Comparison of ENCODE assay signal across 11 cellular contexts in the genomic region with DNA sequence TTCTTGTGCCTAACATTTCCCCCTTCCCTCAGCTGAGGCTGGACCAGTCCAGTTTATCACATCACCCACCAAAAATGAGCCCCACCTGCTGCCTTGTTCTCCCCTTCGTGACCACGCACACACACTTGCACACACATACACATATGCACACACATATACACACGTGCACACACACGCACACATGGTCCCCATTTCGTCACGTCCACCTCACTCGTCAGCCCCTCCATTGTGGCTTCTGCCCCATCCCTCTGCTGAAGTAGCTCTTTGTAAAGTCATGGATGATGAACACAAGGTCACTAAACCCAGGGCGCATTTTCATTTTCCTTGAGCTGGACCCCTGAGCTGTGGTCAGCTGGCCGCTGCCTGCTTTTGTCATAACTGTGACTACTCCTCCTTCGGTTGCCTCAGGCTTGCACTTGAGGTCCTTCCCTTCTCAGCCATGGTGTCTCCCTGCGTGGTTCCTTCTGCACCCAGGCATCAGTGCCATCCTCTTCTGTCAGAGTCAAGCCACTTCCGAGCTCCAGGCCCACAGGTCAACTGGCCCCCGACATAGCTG.
DNase-seq lines count a peak whose midpoint lies in the region; ATAC-seq and TF ChIP-seq lines count a peak whose summit lies in the region.
"Had no signal": no experiment of that assay in that cellular context is flagged by ENCODE, and none has a peak within 500 bp of the region (broad histone marks: within the 10 kb centered on the region; RNA-seq: fewer than 3 reads in every experiment).

No MANE protein-coding gene starts in this region.

- TF ChIP-seq CTCF in CD14-positive monocyte (IDR thresholded peaks at IDR 0.05) (no peak), tibial nerve (IDR thresholded peaks at IDR 0.05) (no peak)

- H3K9me3 Mint-ChIP-seq in CD14-positive monocyte = peaks cover 3 to 38% (median 23%) of the 10 kb centered on the region in 7 donors
- H3K9me3 Mint-ChIP-seq in activated T-helper 17 cell treated with anti-CD3 and anti-CD28 coated beads, Interleukin-2, amount 50 U/mL, for 72 hours = no peaks in the 10 kb centered on the region
- H3K9me3 Mint-ChIP-seq: CD8-positive, alpha-beta T cell had no signal

- DNase-seq in CD14-positive monocyte (ENCODE audit: low spot score) (peak; percentile 56), tibial nerve (ENCODE audit: low spot score in 2 of 2) (no peak)
- DNase-seq in effector memory CD4-positive, alpha-beta T cell = no peak
- DNase-seq: CD8-positive, alpha-beta T cell had no signal

- ATAC-seq in GM21381 (IDR thresholded peaks at IDR 0.05; ENCODE audit: unreplicated experiment) (peak; percentile 18), HG03139 (IDR thresholded peaks at IDR 0.05; ENCODE audit: unreplicated experiment) (peak; percentile 25), HG03097 (IDR thresholded peaks at IDR 0.05; ENCODE audit: low FRiP score, unreplicated experiment) (no peak), GM18519 (IDR thresholded peaks at IDR 0.05; ENCODE audit: low FRiP score, unreplicated experiment) (no peak)
- no peak for ATAC-seq in activated T-helper 17 cell treated with anti-CD3 and anti-CD28 coated beads, Interleukin-2, amount 50 U/mL, for 72 hours (replicated peaks)
- ATAC-seq: CD8-positive, alpha-beta T cell; HCT116 had no signal

- H3K4me3 Mint-ChIP-seq in CD14-positive monocyte = peak overlapping the region in 1 of 2 donors; percentile 20
- no peak overlapping the region for H3K4me3 Mint-ChIP-seq in activated T-helper 17 cell treated with anti-CD3 and anti-CD28 coated beads, Interleukin-2, amount 50 U/mL, for 72 hours
- H3K4me3 Mint-ChIP-seq: CD8-positive, alpha-beta T cell had no signal

- H3K27ac Mint-ChIP-seq in CD14-positive monocyte = peak overlapping the region; percentile 21 to 82 (median 61)
- peak overlapping the region; percentile 26 for H3K27ac Mint-ChIP-seq in activated T-helper 17 cell treated with anti-CD3 and anti-CD28 coated beads, Interleukin-2, amount 50 U/mL, for 72 hours
- H3K27ac Mint-ChIP-seq: CD8-positive, alpha-beta T cell had no signal

- no peak for TF ChIP-seq EP300 in tibial nerve (IDR thresholded peaks at IDR 0.05)

- H3K9me3 ChIP-seq in tibial nerve = no peaks in the 10 kb centered on the region
- H3K9me3 ChIP-seq in effector memory CD4-positive, alpha-beta T cell (ENCODE audit: control insufficient read depth, low read length) = no peaks in the 10 kb centered on the region
- H3K9me3 ChIP-seq: upper lobe of left lung had no signal

- no peaks in the 10 kb centered on the region for H3K27me3 ChIP-seq in tibial nerve
- no peaks in the 10 kb centered on the region for H3K27me3 ChIP-seq in effector memory CD4-positive, alpha-beta T cell (replicated peaks; ENCODE audit: control insufficient read depth, insufficient read depth, low read length, poor library complexity, severe bottlenecking)
- H3K27me3 ChIP-seq: upper lobe of left lung had no signal

- no peak overlapping the region for H3K27ac ChIP-seq in tibial nerve
- no peak overlapping the region for H3K27ac ChIP-seq in effector memory CD4-positive, alpha-beta T cell (ENCODE audit: insufficient read depth, low read length, poor library complexity, severe bottlenecking)

- TF ChIP-seq POLR2A in tibial nerve (IDR thresholded peaks at IDR 0.05) = no peak

- peaks cover 0 to 21% (median 16%) of the 10 kb centered on the region in 4 donors for H3K4me1 ChIP-seq in tibial nerve
- no peaks in the 10 kb centered on the region for H3K4me1 ChIP-seq in effector memory CD4-positive, alpha-beta T cell (ENCODE audit: control insufficient read depth, insufficient read depth, low read length, poor library complexity, severe bottlenecking)

- 74 to 85% methylated on average over 13 of the region's 13 CpGs for WGBS in tibial nerve, 2 donors

- no peak overlapping the region for H3K4me3 ChIP-seq in tibial nerve
- H3K4me3 ChIP-seq in effector memory CD4-positive, alpha-beta T cell (ENCODE audit: insufficient read depth, low read depth, low read length, poor library complexity, severe bottlenecking) = no peak overlapping the region
- H3K4me3 ChIP-seq: upper lobe of left lung had no signal

- peaks cover 48% of the 10 kb centered on the region for H3K4me1 Mint-ChIP-seq in CD14-positive monocyte
- peaks cover 10% of the 10 kb centered on the region for H3K4me1 Mint-ChIP-seq in activated T-helper 17 cell treated with anti-CD3 and anti-CD28 coated beads, Interleukin-2, amount 50 U/mL, for 72 hours

- no peaks in the 10 kb centered on the region for H3K36me3 ChIP-seq in tibial nerve
- H3K36me3 ChIP-seq in effector memory CD4-positive, alpha-beta T cell (ENCODE audit: control insufficient read depth, insufficient read depth, low read length) = no peaks in the 10 kb centered on the region
- H3K36me3 ChIP-seq: upper lobe of left lung had no signal

- H3K27me3 Mint-ChIP-seq in CD14-positive monocyte (ENCODE audit: low read depth in 3 of 3) = peaks cover 45 to 95% (median 46%) of the 10 kb centered on the region in 3 donors
- peaks cover 11% of the 10 kb centered on the region for H3K27me3 Mint-ChIP-seq in activated T-helper 17 cell treated with anti-CD3 and anti-CD28 coated beads, Interleukin-2, amount 50 U/mL, for 72 hours

- H3K36me3 Mint-ChIP-seq in CD14-positive monocyte = peaks cover 10 to 30% of the 10 kb centered on the region in 2 donors
- no peaks in the 10 kb centered on the region for H3K36me3 Mint-ChIP-seq in activated T-helper 17 cell treated with anti-CD3 and anti-CD28 coated beads, Interleukin-2, amount 50 U/mL, for 72 hours (ENCODE audit: low read depth)
- H3K36me3 Mint-ChIP-seq: CD8-positive, alpha-beta T cell had no signal

- intact Hi-C loops in CD14-positive monocyte (cut with micrococcal nuclease) = loop anchor here in 1 of 2 donors (10.0 kb wide), 1 partner anchor 132 kb away; no protein-coding TSS in a partner anchor

Comparison
In these comparisons a context has a peak if more than half of its experiments do, and no peak if none do; other contexts are left out.
1. ATAC-seq: peak in GM21381 (single experiment) and HG03139 (single experiment); none in activated T-helper 17 cell treated with anti-CD3 and anti-CD28 coated beads, Interleukin-2, amount 50 U/mL, for 72 hours (single experiment), HG03097 (single experiment) and GM18519 (single experiment).